In the genomic region with DNA sequence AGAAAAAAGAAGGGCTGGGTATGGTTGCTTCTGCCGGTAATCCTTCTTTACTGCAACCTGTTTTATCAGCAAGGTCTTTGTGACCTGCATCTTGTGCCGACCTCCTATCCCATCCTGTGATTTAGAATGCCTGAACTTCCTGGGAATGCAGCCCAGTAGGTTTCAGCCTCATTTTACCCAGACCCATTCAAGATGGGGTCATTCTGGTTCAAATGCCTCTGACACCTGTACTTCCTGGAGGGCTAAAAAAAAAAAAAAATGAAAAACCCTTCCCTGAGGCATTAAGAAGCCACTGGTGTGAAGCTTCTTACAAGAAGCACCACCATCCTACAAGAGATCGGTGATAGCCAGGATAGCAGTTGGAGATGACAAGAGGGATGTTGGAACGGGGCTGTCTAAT, we compare ENCODE assay signal across 34 cellular contexts. TPM values are rescaled to one million over a fixed set of nuclear protein-coding genes. Genes with fewer than 3 reads are reported as not detected.
A peak's percentile ranks its signal among the peaks of the same experiment; 100 is the strongest.
DNase-seq lines count a peak whose midpoint lies in the region; ATAC-seq, FAIRE-seq and TF ChIP-seq lines count a peak whose summit lies in the region.
"Had no signal": no experiment of that assay in that cellular context is flagged by ENCODE, and none has a peak within 500 bp of the region (broad histone marks: within the 10 kb centered on the region; RNA-seq: fewer than 3 reads in every experiment).

No MANE protein-coding gene starts in this region.

- TF ChIP-seq RAD21 in HCT116 (IDR thresholded peaks at IDR 0.05; ENCODE audit: low read depth) = no peak
- no peak for TF ChIP-seq RAD21 in H1 (IDR thresholded peaks at IDR 0.05 in 1 of 2, conservative IDR thresholded peaks at IDR 0.05 in 1 of 2; ENCODE audit: low read depth in 2 of 2, low read length in 2 of 2)

- H3K4me1 Mint-ChIP-seq in WTC11 = peaks cover 19% of the 10 kb centered on the region
- H3K4me1 Mint-ChIP-seq in activated naive CD8-positive, alpha-beta T cell treated with anti-CD3 and anti-CD28 coated beads, Interleukin-2, amount 50 U/mL, for 24 hours = no peaks in the 10 kb centered on the region
- no peaks in the 10 kb centered on the region for H3K4me1 Mint-ChIP-seq in activated T-cell treated with anti-CD3 and anti-CD28 coated beads, Interleukin-2, amount 50 U/mL, for 4 hours (ENCODE audit: low read depth)

- CTCF ChIA-PET in HCT116 (lab: Charles Lee) (no interaction called here), WTC11 (lab: Charles Lee) (interaction anchor here (0.7 to 2.5 kb wide), 2 partner anchors 44 to 75 kb away, joined by 3 to 11 read pairs; no protein-coding TSS in a partner anchor), H1 (lab: Charles Lee; ENCODE audit: partially characterized antibody) (interaction anchor here (0.6 to 1.3 kb wide), 4 partner anchors 17 to 61 kb away, joined by 3 to 7 read pairs (median 3); no protein-coding TSS in a partner anchor)

- no peak overlapping the region for H3K56ac ChIP-seq in H1 (replicated peaks; ENCODE audit: insufficient read length, low read depth, low read length)

- peaks cover 8% of the 10 kb centered on the region for H3K27me3 Mint-ChIP-seq in WTC11 (ENCODE audit: low read depth)
- peaks cover 2% of the 10 kb centered on the region for H3K27me3 Mint-ChIP-seq in activated naive CD8-positive, alpha-beta T cell treated with anti-CD3 and anti-CD28 coated beads, Interleukin-2, amount 50 U/mL, for 24 hours
- H3K27me3 Mint-ChIP-seq in activated T-cell treated with anti-CD3 and anti-CD28 coated beads, Interleukin-2, amount 50 U/mL, for 4 hours (ENCODE audit: low read depth) = peaks cover 3% of the 10 kb centered on the region

- 83% methylated on average over 4 of the region's 4 CpGs; no CpG with 5 or more reads in 1 of the 2 experiments for WGBS in H1 (ENCODE audit: extremely low coverage in 1 of 2, insufficient coverage in 1 of 2, insufficient read length in 1 of 2, insufficient replicate concordance in 2 of 2, low coverage in 1 of 2, low lambda C conversion rate in 2 of 2, missing lambda C conversion rate in 1 of 2), 2 experiments
- no CpG with 5 or more reads among the region's 4 CpGs for WGBS in trophoblast cell (ENCODE audit: extremely low coverage, insufficient coverage, insufficient read length)

- H3K14ac ChIP-seq in H1 (ENCODE audit: insufficient read length) = no peak overlapping the region
- H3K14ac ChIP-seq in trophoblast cell (ENCODE audit: low read length) = no peak overlapping the region

- no peak overlapping the region for H3K4me3 ChIP-seq in HCT116 (replicated peaks in 1 of 2; ENCODE audit: low read depth in 1 of 2, low read length in 2 of 2)
- no peak overlapping the region for H3K4me3 ChIP-seq in H1 (ENCODE audit: extremely low read depth in 1 of 4, insufficient read depth in 2 of 4, low read depth in 3 of 4, low read length in 4 of 4)
- no peak overlapping the region for H3K4me3 ChIP-seq in trophoblast cell (ENCODE audit: low read depth, low read length)
- H3K4me3 ChIP-seq in left ventricle myocardium inferior = no peak overlapping the region
- H3K4me3 ChIP-seq: BLaER1, GM12878 had no signal

- no peak overlapping the region for H4K8ac ChIP-seq in H1 (ENCODE audit: extremely low read depth, insufficient read depth, low read length)
- no peak overlapping the region for H4K8ac ChIP-seq in trophoblast cell (ENCODE audit: low read depth, low read length)

- H4K20me1 ChIP-seq in HCT116 (ENCODE audit: insufficient read depth) (no peaks in the 10 kb centered on the region), H1 (replicated peaks in 1 of 2; ENCODE audit: control insufficient read depth in 1 of 2, insufficient read depth in 2 of 2, low read length in 2 of 2) (no peaks in the 10 kb centered on the region)
- H4K20me1 ChIP-seq: BLaER1 had no signal

- RAD21 ChIA-PET in HCT116 (lab: Charles Lee; ENCODE audit: low non-redundant PET in 1 of 2, low total read pairs in 2 of 2, uncharacterized antibody in 2 of 2, unreplicated experiment in 2 of 2) = no interaction called here

- H3K27me3 ChIP-seq in HCT116 (ENCODE audit: insufficient read depth, low read length) (no peaks in the 10 kb centered on the region), H1 (replicated peaks in 1 of 4; ENCODE audit: control insufficient read depth in 3 of 4, extremely low read depth in 1 of 4, insufficient read depth in 3 of 4, low read length in 3 of 4) (no peaks in the 10 kb centered on the region), trophoblast cell (ENCODE audit: insufficient read depth, low read length) (no peaks in the 10 kb centered on the region), left ventricle myocardium inferior (ENCODE audit: low read depth) (peaks cover 14% of the 10 kb centered on the region)
- H3K27me3 ChIP-seq: BE2C, BLaER1 had no signal

- no peak for ATAC-seq in HCT116
- no peak for ATAC-seq in WTC11
- no peak for ATAC-seq in GM18867 (IDR thresholded peaks at IDR 0.05; ENCODE audit: unreplicated experiment)
- no peak for ATAC-seq in activated naive CD8-positive, alpha-beta T cell treated with anti-CD3 and anti-CD28 coated beads, Interleukin-2, amount 50 U/mL, for 24 hours
- no peak for ATAC-seq in activated T-cell treated with anti-CD3 and anti-CD28 coated beads, Interleukin-2, amount 50 U/mL, for 4 hours
- ATAC-seq: GM12878 had no signal

- H3K9me3 Mint-ChIP-seq in WTC11 = peaks cover 35% of the 10 kb centered on the region
- H3K9me3 Mint-ChIP-seq in activated naive CD8-positive, alpha-beta T cell treated with anti-CD3 and anti-CD28 coated beads, Interleukin-2, amount 50 U/mL, for 24 hours = no peaks in the 10 kb centered on the region
- H3K9me3 Mint-ChIP-seq in activated T-cell treated with anti-CD3 and anti-CD28 coated beads, Interleukin-2, amount 50 U/mL, for 4 hours = no peaks in the 10 kb centered on the region
- H3K9me3 Mint-ChIP-seq: CD4-positive, CD25-positive, alpha-beta regulatory T cell; CD8-positive, alpha-beta memory T cell had no signal

- H4K12ac ChIP-seq in trophoblast cell (ENCODE audit: low read depth, low read length) = no peak overlapping the region

- peak overlapping the region; percentile 42 for H3K4me2 ChIP-seq in HCT116 (ENCODE audit: low read length)
- peak overlapping the region in 1 of 2 experiments; percentile 20; a peak in 1 of 4 replicates for H3K4me2 ChIP-seq in H1 (ENCODE audit: insufficient read depth in 1 of 2, low read depth in 2 of 2, low read length in 2 of 2)
- H3K4me2 ChIP-seq in trophoblast cell (ENCODE audit: low read length) = no peak overlapping the region
- H3K4me2 ChIP-seq: BLaER1 had no signal

- no peak overlapping the region for H3K9ac ChIP-seq in HCT116 (ENCODE audit: low read length)
- H3K9ac ChIP-seq in H1 (replicated peaks in 1 of 4; ENCODE audit: extremely low read depth in 1 of 4, low read depth in 3 of 4, low read length in 3 of 4) = no peak overlapping the region
- H3K9ac ChIP-seq in trophoblast cell (ENCODE audit: low read length) = no peak overlapping the region
- H3K9ac ChIP-seq: BLaER1 had no signal

- peaks cover 68% of the 10 kb centered on the region for H3K36me3 Mint-ChIP-seq in WTC11
- H3K36me3 Mint-ChIP-seq in activated naive CD8-positive, alpha-beta T cell treated with anti-CD3 and anti-CD28 coated beads, Interleukin-2, amount 50 U/mL, for 24 hours (ENCODE audit: low read depth) = no peaks in the 10 kb centered on the region
- H3K36me3 Mint-ChIP-seq in activated T-cell treated with anti-CD3 and anti-CD28 coated beads, Interleukin-2, amount 50 U/mL, for 4 hours (ENCODE audit: insufficient read depth) = no peaks in the 10 kb centered on the region
- H3K36me3 Mint-ChIP-seq: CD14-positive monocyte; CD4-positive, alpha-beta memory T cell; CD4-positive, CD25-positive, alpha-beta regulatory T cell had no signal

- no peak overlapping the region for H2BK5ac ChIP-seq in H1 (ENCODE audit: low read depth, low read length)
- H2BK5ac ChIP-seq in trophoblast cell (ENCODE audit: low read depth, low read length, poor library complexity) = no peak overlapping the region

- DNase-seq in HCT116 (ENCODE audit: low read depth, low spot score) (no peak), WTC11 (ENCODE audit: low spot score) (no peak), H1 (ENCODE audit: low read depth in 1 of 2, low spot score in 2 of 2) (no peak), trophoblast cell (peak; percentile 74 to 93), left ventricle myocardium inferior (no peak)
- DNase-seq in activated naive CD8-positive, alpha-beta T cell treated with anti-CD3 and anti-CD28 coated beads, Interleukin-2, amount 50 U/mL, for 24 hours = no peak
- DNase-seq in activated T-cell treated with anti-CD3 and anti-CD28 coated beads, Interleukin-2, amount 50 U/mL, for 4 hours = no peak
- DNase-seq: 8988T; ACHN; BE2C; C1 segment of cervical spinal cord; CD4-positive, alpha-beta memory T cell; CD4-positive, CD25-positive, alpha-beta regulatory T cell; CD8-positive, alpha-beta memory T cell; COR-L47; DMS 273 treated with DMSO at 0.1 percent for 48 hours; DMS153; DMS53; DMS79; DND-41; EL; GDM1 had no signal

- H3K9me2 ChIP-seq in HCT116 (ENCODE audit: insufficient read depth) = no peaks in the 10 kb centered on the region

- H2BK12ac ChIP-seq in H1 (ENCODE audit: low read depth, low read length) (no peak overlapping the region), trophoblast cell (ENCODE audit: low read length) (no peak overlapping the region)

- H3K18ac ChIP-seq in H1 (ENCODE audit: extremely low read depth, low read length) (no peak overlapping the region), trophoblast cell (ENCODE audit: low read length) (no peak overlapping the region)

- FAIRE-seq in H1 (lab: Jason Lieb, UNC) = no peak
- FAIRE-seq: A204.1, GM12878, GM12892, GM18507, GM19239 had no signal

- H4K5ac ChIP-seq in H1 (ENCODE audit: insufficient read length, low read depth, low read length) = no peak overlapping the region

- no peak for TF ChIP-seq EP300 in H1 (IDR thresholded peaks at IDR 0.05; ENCODE audit: borderline replicate concordance in 1 of 2, low read depth in 2 of 2, low read length in 2 of 2)

- intact Hi-C loops in HCT116 (cut with micrococcal nuclease) = no loop called here
- intact Hi-C loops in left ventricle myocardium inferior (cut with micrococcal nuclease) = no loop called here

- no peak overlapping the region for H2BK15ac ChIP-seq in H1 (ENCODE audit: low read length)

- no peaks in the 10 kb centered on the region for H3K23me2 ChIP-seq in H1 (ENCODE audit: low read depth, low read length)

- TF ChIP-seq CTCF in HCT116 (IDR thresholded peaks at IDR 0.05 in 2 of 3, conservative IDR thresholded peaks at IDR 0.05 in 1 of 3; ENCODE audit: borderline replicate concordance in 1 of 3, insufficient read depth in 1 of 3, low read depth in 2 of 3, low read length in 2 of 3) = no peak
- no peak for TF ChIP-seq CTCF in WTC11 (IDR thresholded peaks at IDR 0.05)
- TF ChIP-seq CTCF in H1 (IDR thresholded peaks at IDR 0.05; ENCODE audit: control extremely low read depth in 1 of 3, insufficient read depth in 1 of 3, low read depth in 1 of 3, low read length in 3 of 3) = no peak
- no peak for TF ChIP-seq CTCF in left ventricle myocardium inferior (IDR thresholded peaks at IDR 0.05; ENCODE audit: borderline replicate concordance)

- POLR2A ChIA-PET in HCT116 (lab: Charles Lee) (no interaction called here), WTC11 (lab: Charles Lee) (interaction anchor here (0.7 kb wide), 1 partner anchor 42 kb away, joined by 3 read pairs; no protein-coding TSS in a partner anchor), H1 (lab: Charles Lee; ENCODE audit: partially characterized antibody) (interaction anchor here (1.1 to 2.7 kb wide), 9 partner anchors 10 to 85 kb away, joined by 3 to 7 read pairs (median 4); no protein-coding TSS in a partner anchor)

- H2AK5ac ChIP-seq in H1 (ENCODE audit: low read depth, low read length) (no peak overlapping the region), trophoblast cell (ENCODE audit: low read length) (no peak overlapping the region)

- H4K91ac ChIP-seq in H1 (replicated peaks; ENCODE audit: insufficient read length, low read length) (no peak overlapping the region), trophoblast cell (ENCODE audit: low read depth, low read length) (no peak overlapping the region)

- no peak for TF ChIP-seq POLR2A in HCT116 (IDR thresholded peaks at IDR 0.05; ENCODE audit: borderline replicate concordance, extremely low read depth, insufficient read depth, insufficient read length)
- TF ChIP-seq POLR2A in H1 (IDR thresholded peaks at IDR 0.05; ENCODE audit: control extremely low read depth in 1 of 2, low read depth in 2 of 2, low read length in 2 of 2) = no peak

- H2BK120ac ChIP-seq in H1 (replicated peaks; ENCODE audit: low read depth, low read length) (peak overlapping the region; percentile 54), trophoblast cell (ENCODE audit: insufficient read depth, low read length, poor library complexity) (no peak overlapping the region)

- H3K79me2 ChIP-seq in HCT116 (ENCODE audit: insufficient read depth, low read length) = no peaks in the 10 kb centered on the region
- peaks cover 8 to 48% of the 10 kb centered on the region in 2 experiments for H3K79me2 ChIP-seq in H1 (ENCODE audit: control insufficient read depth in 1 of 2, insufficient read depth in 2 of 2, low read length in 2 of 2)
- no peaks in the 10 kb centered on the region for H3K79me2 ChIP-seq in trophoblast cell (ENCODE audit: control insufficient read depth, insufficient read depth, low read length, poor library complexity)

- H3K27ac ChIP-seq in HCT116 (ENCODE audit: low read depth, low read length) (no peak overlapping the region), H1 (ENCODE audit: low read depth, low read length) (no peak overlapping the region), trophoblast cell (ENCODE audit: low read depth, low read length) (no peak overlapping the region), left ventricle myocardium inferior (replicated peaks) (no peak overlapping the region)
- H3K27ac ChIP-seq: BLaER1 had no signal

- peaks cover 11% of the 10 kb centered on the region for H3K79me1 ChIP-seq in H1 (ENCODE audit: low read depth, low read length)
- peaks cover 3% of the 10 kb centered on the region for H3K79me1 ChIP-seq in trophoblast cell (ENCODE audit: low read length)

- H3K4me1 ChIP-seq in HCT116 (ENCODE audit: control insufficient read depth in 1 of 2, insufficient read depth in 2 of 2, low read length in 2 of 2) = peaks cover 0 to 5% of the 10 kb centered on the region in 2 experiments; a peak in 2 of 4 replicates
- H3K4me1 ChIP-seq in H1 (replicated peaks in 1 of 4; ENCODE audit: control insufficient read depth in 3 of 4, insufficient read depth in 4 of 4, low read length in 3 of 4) = peaks cover 0 to 6% (median 3%) of the 10 kb centered on the region in 4 experiments; a peak in 3 of 7 replicates
- H3K4me1 ChIP-seq in trophoblast cell (ENCODE audit: control insufficient read depth in 1 of 2, insufficient read depth in 2 of 2, low read length in 2 of 2) = no peaks in the 10 kb centered on the region
- H3K4me1 ChIP-seq in left ventricle myocardium inferior = no peaks in the 10 kb centered on the region
- H3K4me1 ChIP-seq: BE2C had no signal

- peak overlapping the region; percentile 21; the same call in 1 of the 2 replicates for H3K27ac Mint-ChIP-seq in WTC11
- H3K27ac Mint-ChIP-seq in activated naive CD8-positive, alpha-beta T cell treated with anti-CD3 and anti-CD28 coated beads, Interleukin-2, amount 50 U/mL, for 24 hours = no peak overlapping the region
- H3K27ac Mint-ChIP-seq: CD14-positive monocyte; CD8-positive, alpha-beta memory T cell had no signal

- H2BK20ac ChIP-seq in H1 (ENCODE audit: low read length) = no peak overlapping the region

- H3K9me3 ChIP-seq in HCT116 (ENCODE audit: control insufficient read depth in 1 of 2, insufficient read depth in 1 of 2, low read depth in 1 of 2, low read length in 2 of 2) (no peaks in the 10 kb centered on the region), H1 (ENCODE audit: insufficient read depth in 2 of 2, low read depth in 1 of 2, low read length in 1 of 2) (peaks cover 15 to 17% of the 10 kb centered on the region in 2 experiments; a peak in 3 of 4 replicates), trophoblast cell (ENCODE audit: insufficient read depth, low read depth, low read length) (no peaks in the 10 kb centered on the region), left ventricle myocardium inferior (replicated peaks) (no peaks in the 10 kb centered on the region)
- H3K9me3 ChIP-seq: BE2C had no signal

- H3K4ac ChIP-seq in H1 (replicated peaks; ENCODE audit: insufficient read length, low read depth, low read length) = no peak overlapping the region
- H3K4ac ChIP-seq in trophoblast cell (ENCODE audit: low read depth, low read length) = no peak overlapping the region

- no peak overlapping the region for H3K4me3 Mint-ChIP-seq in WTC11
- no peak overlapping the region for H3K4me3 Mint-ChIP-seq in activated naive CD8-positive, alpha-beta T cell treated with anti-CD3 and anti-CD28 coated beads, Interleukin-2, amount 50 U/mL, for 24 hours
- H3K4me3 Mint-ChIP-seq in activated T-cell treated with anti-CD3 and anti-CD28 coated beads, Interleukin-2, amount 50 U/mL, for 4 hours = no peak overlapping the region
- H3K4me3 Mint-ChIP-seq: CD14-positive monocyte; CD4-positive, alpha-beta memory T cell; CD4-positive, CD25-positive, alpha-beta regulatory T cell; CD8-positive, alpha-beta memory T cell had no signal

- no TSS peak for BruUV-seq in HCT116 (replicated peaks; lab: Mats Ljungman, UMichigan)

- no peaks in the 10 kb centered on the region for H3K36me3 ChIP-seq in HCT116 (ENCODE audit: control insufficient read depth in 1 of 2, insufficient read depth in 2 of 2, low read length in 2 of 2)
- H3K36me3 ChIP-seq in H1 (ENCODE audit: control insufficient read depth in 2 of 4, insufficient read depth in 4 of 4, low read length in 3 of 4) = peaks cover 0 to 30% (median 14%) of the 10 kb centered on the region in 4 experiments; a peak in 5 of 8 replicates
- peaks cover 0 to 5% of the 10 kb centered on the region in 2 experiments for H3K36me3 ChIP-seq in trophoblast cell (ENCODE audit: control insufficient read depth in 1 of 2, insufficient read depth in 2 of 2, low read length in 2 of 2)
- no peaks in the 10 kb centered on the region for H3K36me3 ChIP-seq in left ventricle myocardium inferior
- H3K36me3 ChIP-seq: BE2C, BLaER1 had no signal

- H2AFZ ChIP-seq in HCT116 (ENCODE audit: low read depth, low read length, poor library complexity, severe bottlenecking) (peak overlapping the region; percentile 63), H1 (ENCODE audit: low read length) (no peak overlapping the region), trophoblast cell (ENCODE audit: insufficient read depth, low read length, poor library complexity) (no peak overlapping the region)

- H3K23ac ChIP-seq in H1 (ENCODE audit: insufficient read length) (no peak overlapping the region), trophoblast cell (ENCODE audit: low read length) (no peak overlapping the region)

RNA-seq across cellular contexts. Expression of a gene that starts 54.6 kb away (rescaled TPM):
- total RNA-seq in HCT116 (2021; ENCODE audit: unreplicated experiment) (0.15 TPM), WTC11 (2021) (0.09 TPM in 1 of 3 replicates, not detected in the others), left ventricle myocardium inferior (not detected)
- polyA plus RNA-seq in HCT116 (2012) = 0.12 TPM in 1 of 2 replicates, not detected in the other
- total RNA-seq in H1 (2021; fragmentation: NEBNext Ultra II Directional; extraction: Animal tissue kit (Norgen Biotek cat#: 25700)) = not detected in 2 replicates
- polyA plus RNA-seq in H1 (2011; rRNA removed) = 0.03 TPM in 1 of 2 replicates, not detected in the other
- not detected for polyA plus RNA-seq in H1 (2011; cell fraction: cytosol; rRNA removed)
- 0.20 TPM for polyA plus RNA-seq in H1 (2011; cell fraction: nucleus; rRNA removed)
- 0.16 to 0.46 TPM (median 0.27 TPM) in 4 replicates for polyA plus RNA-seq in H1 (2012, experiment 1 of 2)
- polyA plus RNA-seq in H1 (2012, experiment 2 of 2) = 0.45 TPM
- polyA plus RNA-seq in H1 (2013, experiment 1 of 2) = not detected
- not detected for polyA plus RNA-seq in H1 (2013, experiment 2 of 2)
- not detected in 2 replicates for polyA minus RNA-seq in H1 (2011; rRNA and poly(A)+ RNA removed)
- not detected for polyA minus RNA-seq in H1 (2011; cell fraction: cytosol; rRNA and poly(A)+ RNA removed)
- polyA minus RNA-seq in H1 (2011; cell fraction: nucleus; rRNA and poly(A)+ RNA removed) = not detected
- polyA plus RNA-seq in trophoblast cell (2013) = 0.33 and 0.39 TPM in 2 replicates
- total RNA-seq in activated T-cell treated with anti-CD3 and anti-CD28 coated beads, Interleukin-2, amount 50 U/mL, for 4 hours = not detected
- total RNA-seq: A673; CD4-positive, alpha-beta memory T cell; CD4-positive, CD25-positive, alpha-beta regulatory T cell; CD8-positive, alpha-beta memory T cell; Daoy; G401; GM12878 had no signal
- polyA plus RNA-seq: AG04450; CD14-positive monocyte; CD4-positive, alpha-beta memory T cell; CD4-positive, CD25-positive, alpha-beta regulatory T cell; CD8-positive, alpha-beta memory T cell; GM12878 had no signal

RNA-seq across cellular contexts. Expression of a gene that starts 56.9 kb away (rescaled TPM):
- total RNA-seq in HCT116 (2021; ENCODE audit: unreplicated experiment) = 150 TPM
- polyA plus RNA-seq in HCT116 (2012) = 25.0 and 29.6 TPM in 2 replicates
- 151 to 167 TPM (median 166 TPM) in 3 replicates for total RNA-seq in WTC11 (2021)
- 174 and 181 TPM in 2 replicates for total RNA-seq in H1 (2021; fragmentation: NEBNext Ultra II Directional; extraction: Animal tissue kit (Norgen Biotek cat#: 25700))
- 15.4 and 29.8 TPM in 2 replicates for polyA plus RNA-seq in H1 (2011; rRNA removed)
- polyA plus RNA-seq in H1 (2011; cell fraction: cytosol; rRNA removed) = 33.6 TPM
- 13.7 TPM for polyA plus RNA-seq in H1 (2011; cell fraction: nucleus; rRNA removed)
- 43.2 to 73.9 TPM (median 49.0 TPM) in 4 replicates for polyA plus RNA-seq in H1 (2012, experiment 1 of 2)
- polyA plus RNA-seq in H1 (2012, experiment 2 of 2) = 6.0 TPM
- 53.4 TPM for polyA plus RNA-seq in H1 (2013, experiment 1 of 2)
- 54.5 TPM for polyA plus RNA-seq in H1 (2013, experiment 2 of 2)
- 174 and 273 TPM in 2 replicates for polyA minus RNA-seq in H1 (2011; rRNA and poly(A)+ RNA removed)
- polyA minus RNA-seq in H1 (2011; cell fraction: cytosol; rRNA and poly(A)+ RNA removed) = 89.5 TPM
- 87.6 TPM for polyA minus RNA-seq in H1 (2011; cell fraction: nucleus; rRNA and poly(A)+ RNA removed)
- 102 and 104 TPM in 2 replicates for polyA plus RNA-seq in trophoblast cell (2013)
- 100 to 1,000 TPM; 121 to 147 (median 132) TPM for total RNA-seq in activated T-cell treated with anti-CD3 and anti-CD28 coated beads, Interleukin-2, amount 50 U/mL, for 4 hours
- 134 TPM for total RNA-seq in left ventricle myocardium inferior

Comparison
In these comparisons a context has a peak if more than half of its experiments do, and no peak if none do; other contexts are left out.
1. DNase-seq: peak in trophoblast cell (2 of 2); none in HCT116 (single experiment), WTC11 (single experiment), H1 (0 of 2), activated naive CD8-positive, alpha-beta T cell treated with anti-CD3 and anti-CD28 coated beads, Interleukin-2, amount 50 U/mL, for 24 hours (single experiment), activated T-cell treated with anti-CD3 and anti-CD28 coated beads, Interleukin-2, amount 50 U/mL, for 4 hours (single experiment) and left ventricle myocardium inferior (single experiment).